Comparison of ENCODE assay signal across 17 cellular contexts in genomic region chr7:77550586-77550985, GRCh38. TPM values are rescaled to one million over a fixed set of nuclear protein-coding genes. Genes with fewer than 3 reads are reported as not detected.
DNase-seq lines count a peak whose midpoint lies in the region; ATAC-seq and TF ChIP-seq lines count a peak whose summit lies in the region.
"Had no signal": no experiment of that assay in that cellular context is flagged by ENCODE, and none has a peak within 500 bp of the region (broad histone marks: within the 10 kb centered on the region; RNA-seq: fewer than 3 reads in every experiment).

No MANE protein-coding gene starts in this region.

- peaks cover 19 to 25% (median 21%) of the 10 kb centered on the region in 3 donors for H3K36me3 Mint-ChIP-seq in immature natural killer cell

- CTCF ChIA-PET in AG04449 (lab: Yijun Ruan, JAX), result no interaction called here

- peaks cover 0 to 6% (median 0%) of the 10 kb centered on the region in 3 donors for H3K27me3 Mint-ChIP-seq in immature natural killer cell (ENCODE audit: low read depth in 3 of 3)

- TF ChIP-seq CTCF in AG04449 (IDR thresholded peaks at IDR 0.05; ENCODE audit: insufficient read depth, low read length, missing control alignments) (no peak), astrocyte of the spinal cord (IDR thresholded peaks at IDR 0.05; ENCODE audit: low read depth, low read length) (no peak)

- peak overlapping the region in 3 of 5 donors; percentile 34 to 41 (median 36) for H3K4me3 Mint-ChIP-seq in immature natural killer cell
- H3K4me3 Mint-ChIP-seq: activated T-cell treated with anti-CD3 and anti-CD28 coated beads, Interleukin-2, amount 50 U/mL, for 4 hours; nephron progenitor cell had no signal

- no peak overlapping the region for H3K4me3 ChIP-seq in AG04449 (ENCODE audit: low read depth, low read length)
- H3K4me3 ChIP-seq in astrocyte of the spinal cord (ENCODE audit: low read depth, low read length), result no peak overlapping the region
- H3K4me3 ChIP-seq: MG63, upper lobe of left lung had no signal

- in situ Hi-C loops in astrocyte of the spinal cord (cut with HindIII; ENCODE audit: low sequenced_read_pairs), result no loop called here

- H3K4me1 Mint-ChIP-seq in immature natural killer cell, result peaks cover 88 to 97% of the 10 kb centered on the region in 2 donors

- no peaks in the 10 kb centered on the region for H3K9me3 Mint-ChIP-seq in immature natural killer cell

- ATAC-seq in GM19455 (IDR thresholded peaks at IDR 0.05; ENCODE audit: unreplicated experiment) (no peak), HG03520 (IDR thresholded peaks at IDR 0.05; ENCODE audit: unreplicated experiment) (no peak)
- ATAC-seq: activated T-cell treated with anti-CD3 and anti-CD28 coated beads, Interleukin-2, amount 50 U/mL, for 4 hours had no signal

- DNase-seq in AG04449 (ENCODE audit: low read depth, low spot score) (peak; percentile 44), GM04503 (ENCODE audit: low read depth) (peak; percentile 91), astrocyte of the spinal cord (ENCODE audit: low read depth, low spot score) (peak; percentile 77), immature natural killer cell (no peak), NCI-H2196 treated with DMSO at 0.1 percent for 48 hours (lab: John Stamatoyannopoulos, UW; ENCODE audit: unreplicated experiment) (no peak), head of caudate nucleus (no peak)
- DNase-seq: activated CD4-positive, alpha-beta T cell treated with anti-CD3 and anti-CD28 coated beads for 4 hours; activated naive CD4-positive, alpha-beta T cell treated with Interleukin-2 at 50 U/mL for 16 hours; activated T-cell treated with anti-CD3 and anti-CD28 coated beads, Interleukin-2, amount 50 U/mL, for 4 hours; C1 segment of cervical spinal cord; Caco-2; central memory CD4-positive, alpha-beta T cell; MG63; nephron progenitor cell; upper lobe of left lung had no signal

- POLR2A ChIA-PET in AG04449 (lab: Yijun Ruan, JAX), result no interaction called here

- intact Hi-C loops in head of caudate nucleus (cut with DNase I), result no loop called here

- H3K27ac Mint-ChIP-seq in immature natural killer cell, result peak overlapping the region; percentile 70 to 91 (median 86)
- H3K27ac Mint-ChIP-seq: nephron progenitor cell had no signal

RNA-seq across cellular contexts. Expression of gene PTPN12, which starts 13.5 kb away (rescaled TPM):
- 10 to 100 TPM; 26.4 to 52.7 (median 44.4) TPM for polyA plus RNA-seq in immature natural killer cell

Comparison
In these comparisons a context has a peak if more than half of its experiments do, and no peak if none do; other contexts are left out.
1. DNase-seq: peak in AG04449 (single experiment), GM04503 (single experiment) and astrocyte of the spinal cord (single experiment); none in immature natural killer cell (0 of 3), NCI-H2196 treated with DMSO at 0.1 percent for 48 hours (single experiment) and head of caudate nucleus (0 of 42).